ENCODE assay signal across 15 cellular contexts in genomic region chr11:114200785-114201184, GRCh38.
DNase-seq lines count a peak whose midpoint lies in the region; ATAC-seq and TF ChIP-seq lines count a peak whose summit lies in the region.
"Had no signal": no experiment of that assay in that cellular context is flagged by ENCODE, and none has a peak within 500 bp of the region (broad histone marks: within the 10 kb centered on the region; RNA-seq: fewer than 3 reads in every experiment).

No MANE protein-coding gene starts in this region.

- H3K27ac Mint-ChIP-seq in natural killer cell (peak overlapping the region; percentile 18 to 77), progenitor cell of endocrine pancreas (peak overlapping the region; percentile 18)
- peak overlapping the region in 1 of 2 donors; percentile 70 for H3K27ac Mint-ChIP-seq in natural killer cell treated with Interleukin-12 subunit alpha and Interleukin-12 subunit beta and Interleukin-15 and Interleukin-18, amount 100 ng/mL, for 72 hours
- H3K27ac Mint-ChIP-seq in CD8-positive, alpha-beta T cell, result no peak overlapping the region
- H3K27ac Mint-ChIP-seq: activated CD4-positive, alpha-beta T cell treated with anti-CD3 and anti-CD28 coated beads, Interleukin-2, amount 10 ng/mL, durations not matched to agents 24 days and 14 days had no signal

- H3K4me3 ChIP-seq in ascending aorta (no peak overlapping the region), aorta (ENCODE audit: low read length in 2 of 2) (no peak overlapping the region)
- no peak overlapping the region for H3K4me3 ChIP-seq in CD8-positive, alpha-beta T cell (ENCODE audit: low read depth, low read length)
- H3K4me3 ChIP-seq: lower lobe of right lung had no signal

- peak overlapping the region; percentile 88 to 98 for H3K27ac ChIP-seq in ascending aorta
- peak overlapping the region; percentile 61 to 73 for H3K27ac ChIP-seq in aorta (ENCODE audit: low read depth in 1 of 2, low read length in 2 of 2)
- no peak overlapping the region for H3K27ac ChIP-seq in CD8-positive, alpha-beta T cell (ENCODE audit: low read depth, low read length)
- H3K27ac ChIP-seq: lower lobe of right lung, neutrophil had no signal

- no peak for TF ChIP-seq CTCF in natural killer cell (IDR thresholded peaks at IDR 0.05)
- TF ChIP-seq CTCF in ascending aorta (IDR thresholded peaks at IDR 0.05), result no peak
- no peak for TF ChIP-seq CTCF in progenitor cell of endocrine pancreas (IDR thresholded peaks at IDR 0.05; ENCODE audit: unreplicated experiment)
- no peak for TF ChIP-seq CTCF in CD8-positive, alpha-beta T cell (IDR thresholded peaks at IDR 0.05)

- no peak for DNase-seq in natural killer cell
- DNase-seq in natural killer cell treated with Interleukin-12 subunit alpha and Interleukin-12 subunit beta and Interleukin-15 and Interleukin-18, amount 100 ng/mL, for 72 hours (ENCODE audit: low spot score), result no peak
- DNase-seq in ascending aorta (ENCODE audit: low spot score in 2 of 2), result no peak
- DNase-seq in progenitor cell of endocrine pancreas (ENCODE audit: low spot score, unreplicated experiment), result no peak
- DNase-seq in aorta, result no peak
- no peak for DNase-seq in SHP77 (lab: John Stamatoyannopoulos, UW)
- DNase-seq in CD8-positive, alpha-beta T cell, result no peak
- DNase-seq in putamen (ENCODE audit: low spot score), result no peak
- DNase-seq: activated CD4-positive, alpha-beta T cell treated with anti-CD3 and anti-CD28 coated beads, Interleukin-2, amount 10 ng/mL, durations not matched to agents 24 days and 14 days; activated naive CD4-positive, alpha-beta T cell treated with anti-CD3 and anti-CD28 coated beads, Interleukin-2, amount 50 U/mL, for 16 hours; activated T-cell treated with anti-CD3 and anti-CD28 coated beads for 4 hours; effector memory CD4-positive, alpha-beta T cell; lower lobe of right lung; T1000 had no signal

- peaks cover 44 to 47% of the 10 kb centered on the region in 2 donors for H3K4me1 Mint-ChIP-seq in natural killer cell
- H3K4me1 Mint-ChIP-seq in natural killer cell treated with Interleukin-12 subunit alpha and Interleukin-12 subunit beta and Interleukin-15 and Interleukin-18, amount 100 ng/mL, for 72 hours (ENCODE audit: low read depth in 2 of 2), result peaks cover 0 to 29% of the 10 kb centered on the region in 2 donors
- peaks cover 27% of the 10 kb centered on the region for H3K4me1 Mint-ChIP-seq in progenitor cell of endocrine pancreas (ENCODE audit: low read depth)
- H3K4me1 Mint-ChIP-seq in CD8-positive, alpha-beta T cell (ENCODE audit: low read depth), result peaks cover 4% of the 10 kb centered on the region

- H3K9me3 Mint-ChIP-seq in natural killer cell, result no peaks in the 10 kb centered on the region
- no peaks in the 10 kb centered on the region for H3K9me3 Mint-ChIP-seq in natural killer cell treated with Interleukin-12 subunit alpha and Interleukin-12 subunit beta and Interleukin-15 and Interleukin-18, amount 100 ng/mL, for 72 hours
- H3K9me3 Mint-ChIP-seq in progenitor cell of endocrine pancreas (ENCODE audit: low read depth), result no peaks in the 10 kb centered on the region
- H3K9me3 Mint-ChIP-seq in CD8-positive, alpha-beta T cell, result no peaks in the 10 kb centered on the region
- H3K9me3 Mint-ChIP-seq: activated CD4-positive, alpha-beta T cell treated with anti-CD3 and anti-CD28 coated beads, Interleukin-2, amount 10 ng/mL, durations not matched to agents 24 days and 14 days had no signal

- CTCF ChIA-PET in CD8-positive, alpha-beta T cell (lab: Charles Lee), result no interaction called here

- H3K9me3 ChIP-seq in ascending aorta (no peaks in the 10 kb centered on the region), aorta (ENCODE audit: control insufficient read depth, low read length) (no peaks in the 10 kb centered on the region)
- H3K9me3 ChIP-seq in CD8-positive, alpha-beta T cell (ENCODE audit: low read length), result no peaks in the 10 kb centered on the region
- H3K9me3 ChIP-seq: lower lobe of right lung, neutrophil had no signal

- H3K27me3 ChIP-seq in ascending aorta (no peaks in the 10 kb centered on the region), aorta (ENCODE audit: control insufficient read depth in 1 of 2, insufficient read depth in 2 of 2, low read length in 1 of 2) (no peaks in the 10 kb centered on the region)
- no peaks in the 10 kb centered on the region for H3K27me3 ChIP-seq in CD8-positive, alpha-beta T cell (ENCODE audit: insufficient read depth, low read length)
- H3K27me3 ChIP-seq: neutrophil had no signal

- peaks cover 33 to 65% of the 10 kb centered on the region in 2 donors for H3K4me1 ChIP-seq in ascending aorta
- H3K4me1 ChIP-seq in aorta (ENCODE audit: control insufficient read depth in 1 of 2, insufficient read depth in 2 of 2, low read length in 2 of 2), result peaks cover 6% of the 10 kb centered on the region in 2 donors
- H3K4me1 ChIP-seq in CD8-positive, alpha-beta T cell (ENCODE audit: insufficient read depth, low read length), result no peaks in the 10 kb centered on the region

- H3K27me3 Mint-ChIP-seq in natural killer cell (ENCODE audit: low read depth in 2 of 2) (no peaks in the 10 kb centered on the region), progenitor cell of endocrine pancreas (no peaks in the 10 kb centered on the region)
- H3K27me3 Mint-ChIP-seq in natural killer cell treated with Interleukin-12 subunit alpha and Interleukin-12 subunit beta and Interleukin-15 and Interleukin-18, amount 100 ng/mL, for 72 hours, result no peaks in the 10 kb centered on the region
- H3K27me3 Mint-ChIP-seq in CD8-positive, alpha-beta T cell (ENCODE audit: low read depth), result no peaks in the 10 kb centered on the region

- POLR2A ChIA-PET in CD8-positive, alpha-beta T cell (lab: Charles Lee), result no interaction called here

- H3K4me3 Mint-ChIP-seq in natural killer cell (no peak overlapping the region), progenitor cell of endocrine pancreas (ENCODE audit: low read depth) (no peak overlapping the region)
- no peak overlapping the region for H3K4me3 Mint-ChIP-seq in natural killer cell treated with Interleukin-12 subunit alpha and Interleukin-12 subunit beta and Interleukin-15 and Interleukin-18, amount 100 ng/mL, for 72 hours
- H3K4me3 Mint-ChIP-seq in CD8-positive, alpha-beta T cell, result no peak overlapping the region
- H3K4me3 Mint-ChIP-seq: activated CD4-positive, alpha-beta T cell treated with anti-CD3 and anti-CD28 coated beads, Interleukin-2, amount 10 ng/mL, durations not matched to agents 24 days and 14 days had no signal

- no peak for ATAC-seq in natural killer cell
- ATAC-seq in natural killer cell treated with Interleukin-12 subunit alpha and Interleukin-12 subunit beta and Interleukin-15 and Interleukin-18, amount 100 ng/mL, for 72 hours, result no peak
- ATAC-seq in aorta (ENCODE audit: low FRiP score), result no peak
- ATAC-seq in CD8-positive, alpha-beta T cell, result no peak
- ATAC-seq: lower lobe of right lung had no signal

- intact Hi-C loops in natural killer cell (cut with micrococcal nuclease), result no loop called here
- intact Hi-C loops in ascending aorta (cut with DNase I), result loop anchor here (5.0 kb wide), 1 partner anchor 47 kb away; no protein-coding TSS in a partner anchor
- intact Hi-C loops in aorta (cut with DNase I), result loop anchor here in 1 of 2 donors (10.0 kb wide), 1 partner anchor 306 kb away; no protein-coding TSS in a partner anchor
- intact Hi-C loops in CD8-positive, alpha-beta T cell (cut with DNase I, micrococcal nuclease), result no loop called here

- no peaks in the 10 kb centered on the region for H3K36me3 Mint-ChIP-seq in natural killer cell
- H3K36me3 Mint-ChIP-seq in natural killer cell treated with Interleukin-12 subunit alpha and Interleukin-12 subunit beta and Interleukin-15 and Interleukin-18, amount 100 ng/mL, for 72 hours, result no peaks in the 10 kb centered on the region
- no peaks in the 10 kb centered on the region for H3K36me3 Mint-ChIP-seq in progenitor cell of endocrine pancreas (ENCODE audit: insufficient read depth)
- H3K36me3 Mint-ChIP-seq in CD8-positive, alpha-beta T cell, result no peaks in the 10 kb centered on the region

- WGBS in aorta, 2 donors, result 86% methylated on average over 4 of the region's 4 CpGs

- H3K36me3 ChIP-seq in ascending aorta, result peaks cover 12 to 40% of the 10 kb centered on the region in 2 donors
- H3K36me3 ChIP-seq in aorta (ENCODE audit: control insufficient read depth in 1 of 2, insufficient read depth in 2 of 2, low read length in 1 of 2), result peaks cover 0 to 4% of the 10 kb centered on the region in 2 donors
- H3K36me3 ChIP-seq in CD8-positive, alpha-beta T cell (ENCODE audit: insufficient read depth, low read length), result no peaks in the 10 kb centered on the region
- H3K36me3 ChIP-seq: neutrophil had no signal
